Comparison of ENCODE assay signal across 1 cellular context in the genomic region with DNA sequence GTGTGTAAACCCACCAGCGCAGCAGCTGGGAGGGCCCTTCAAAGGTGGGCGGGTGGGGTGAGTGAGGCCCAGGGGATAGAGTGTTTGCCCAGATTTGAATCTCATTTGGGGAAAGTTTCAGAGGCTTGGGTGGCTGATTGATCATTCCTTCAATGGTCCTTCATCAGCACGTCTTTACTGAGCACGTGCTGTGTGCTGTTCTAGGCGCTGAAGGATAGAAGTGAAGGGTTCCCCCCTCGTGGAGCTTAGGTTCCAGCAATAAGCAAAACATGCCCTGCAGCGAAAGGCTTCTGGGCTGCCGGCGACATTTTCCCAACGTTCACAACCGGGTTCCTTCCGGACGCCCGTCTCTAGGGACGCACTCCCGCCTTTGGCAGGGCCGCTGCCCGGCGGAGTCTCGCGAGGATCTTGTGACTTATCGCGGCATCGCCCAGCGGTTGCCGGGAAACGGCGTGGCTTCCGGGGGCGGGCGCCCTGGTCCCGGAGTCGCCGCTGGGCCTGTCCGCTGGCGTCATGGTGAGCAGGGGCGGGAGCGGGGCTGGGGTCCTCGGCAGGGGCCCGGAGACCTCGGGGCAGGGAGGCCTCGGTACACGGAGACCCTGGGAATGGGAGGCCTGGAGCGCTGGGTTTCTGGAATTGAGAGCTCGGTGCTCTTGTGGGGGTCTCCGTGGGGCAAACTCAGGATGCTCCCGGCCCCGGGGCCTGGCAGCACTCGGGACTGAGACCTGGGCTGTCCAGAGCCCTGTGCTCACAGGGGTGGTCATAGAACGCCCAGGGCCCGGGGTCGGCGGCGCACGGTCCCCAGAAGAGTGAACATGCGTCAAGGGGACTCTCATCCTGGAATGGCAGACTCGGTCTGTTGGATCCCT.
TF ChIP-seq lines count a peak whose summit lies in the region.

No MANE protein-coding gene starts in this region.

TF ChIP-seq in K562, 482 proteins besides CTCF, POLR2A, EP300 and RAD21 (continues in another document):
- TF ChIP-seq ZNF12 (CRISPR knock-in tag; IDR thresholded peaks at IDR 0.05) (no peak), E2F5 (CRISPR knock-in tag; IDR thresholded peaks at IDR 0.05) (peak; percentile 64; the same call in 1 of the 2 replicates), ZBTB17 (CRISPR knock-in tag; IDR thresholded peaks at IDR 0.05) (no peak), RREB1 (CRISPR knock-in tag; IDR thresholded peaks at IDR 0.05) (no peak), ELF4 (CRISPR knock-in tag; IDR thresholded peaks at IDR 0.05) (no peak), JUND (IDR thresholded peaks at IDR 0.05; ENCODE audit: borderline replicate concordance, low read depth, low read length) (peak; percentile 55; the same call in 1 of the 2 replicates), JUND (tag; IDR thresholded peaks at IDR 0.05; ENCODE audit: borderline replicate concordance, low read depth, low read length) (no peak; the same call in 2 of the 3 replicates), ELF2 (CRISPR knock-in tag; IDR thresholded peaks at IDR 0.05) (peak; percentile 69), SNIP1 (IDR thresholded peaks at IDR 0.05; ENCODE audit: low read depth) (no peak), ZNF395 (CRISPR knock-in tag; IDR thresholded peaks at IDR 0.05) (peak; percentile 92), ZNF592 (IDR thresholded peaks at IDR 0.05) (peak; percentile 96), ZNF398 (CRISPR knock-in tag; IDR thresholded peaks at IDR 0.05) (no peak), CREM (IDR thresholded peaks at IDR 0.05; ENCODE audit: low read depth) (peak; percentile 42; the same call in 1 of the 2 replicates), KLF16 (IDR thresholded peaks at IDR 0.05) (no peak), ETV1 (tag; conservative IDR thresholded peaks at IDR 0.05; ENCODE audit: low read depth) (peak; percentile 89), HDAC8 (tag; IDR thresholded peaks at IDR 0.05) (peak; percentile 83; the same call in 1 of the 2 replicates), SMAD2 (IDR thresholded peaks at IDR 0.05; ENCODE audit: low read depth, low read length) (no peak), NFIC (IDR thresholded peaks at IDR 0.05) (peak; percentile 55), RB1 (IDR thresholded peaks at IDR 0.05; ENCODE audit: low read depth) (peak; percentile 86), NR4A1 (CRISPR knock-in tag; IDR thresholded peaks at IDR 0.05) (no peak), NR4A1 (tag; IDR thresholded peaks at IDR 0.05) (0 out of 2 replicates have a peak, but pooled peaks have one; percentile 62)
- TF ChIP-seq, protein P1, sequence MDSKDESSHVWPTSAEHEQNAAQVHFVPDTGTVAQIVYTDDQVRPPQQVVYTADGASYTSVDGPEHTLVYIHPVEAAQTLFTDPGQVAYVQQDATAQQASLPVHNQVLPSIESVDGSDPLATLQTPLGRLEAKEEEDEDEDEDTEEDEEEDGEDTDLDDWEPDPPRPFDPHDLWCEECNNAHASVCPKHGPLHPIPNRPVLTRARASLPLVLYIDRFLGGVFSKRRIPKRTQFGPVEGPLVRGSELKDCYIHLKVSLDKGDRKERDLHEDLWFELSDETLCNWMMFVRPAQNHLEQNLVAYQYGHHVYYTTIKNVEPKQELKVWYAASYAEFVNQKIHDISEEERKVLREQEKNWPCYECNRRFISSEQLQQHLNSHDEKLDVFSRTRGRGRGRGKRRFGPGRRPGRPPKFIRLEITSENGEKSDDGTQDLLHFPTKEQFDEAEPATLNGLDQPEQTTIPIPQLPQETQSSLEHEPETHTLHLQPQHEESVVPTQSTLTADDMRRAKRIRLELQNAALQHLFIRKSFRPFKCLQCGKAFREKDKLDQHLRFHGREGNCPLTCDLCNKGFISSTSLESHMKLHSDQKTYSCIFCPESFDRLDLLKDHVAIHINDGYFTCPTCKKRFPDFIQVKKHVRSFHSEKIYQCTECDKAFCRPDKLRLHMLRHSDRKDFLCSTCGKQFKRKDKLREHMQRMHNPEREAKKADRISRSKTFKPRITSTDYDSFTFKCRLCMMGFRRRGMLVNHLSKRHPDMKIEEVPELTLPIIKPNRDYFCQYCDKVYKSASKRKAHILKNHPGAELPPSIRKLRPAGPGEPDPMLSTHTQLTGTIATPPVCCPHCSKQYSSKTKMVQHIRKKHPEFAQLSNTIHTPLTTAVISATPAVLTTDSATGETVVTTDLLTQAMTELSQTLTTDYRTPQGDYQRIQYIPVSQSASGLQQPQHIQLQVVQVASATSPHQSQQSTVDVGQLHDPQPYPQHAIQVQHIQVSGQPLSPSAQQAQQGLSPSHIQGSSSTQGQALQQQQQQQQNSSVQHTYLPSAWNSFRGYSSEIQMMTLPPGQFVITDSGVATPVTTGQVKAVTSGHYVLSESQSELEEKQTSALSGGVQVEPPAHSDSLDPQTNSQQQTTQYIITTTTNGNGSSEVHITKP (IDR thresholded peaks at IDR 0.05; ENCODE audit: partially characterized antibody) = no peak
